Comparison of ENCODE assay signal across 1 cellular context in genomic region chr17:38600416-38600815, GRCh38.
TF ChIP-seq lines count a peak whose summit lies in the region.

No MANE protein-coding gene starts in this region.

TF ChIP-seq in GM23338, 12 proteins besides CTCF, POLR2A, EP300 and RAD21 (continued from another document):
- TF ChIP-seq ZNF462 (CRISPR knock-in tag; IDR thresholded peaks at IDR 0.05) (no peak), CREB1 (CRISPR knock-in tag; IDR thresholded peaks at IDR 0.05; ENCODE audit: low read depth) (no peak), ZNF114 (CRISPR knock-in tag; IDR thresholded peaks at IDR 0.05) (no peak), NANOG (IDR thresholded peaks at IDR 0.05; ENCODE audit: borderline replicate concordance) (no peak), REST (IDR thresholded peaks at IDR 0.05; ENCODE audit: unreplicated experiment) (no peak), POLR2AphosphoS5 (IDR thresholded peaks at IDR 0.05; ENCODE audit: low read depth) (no peak), EZH2 (IDR thresholded peaks at IDR 0.05; ENCODE audit: low read depth, unreplicated experiment) (no peak), ZNF331 (CRISPR knock-in tag; IDR thresholded peaks at IDR 0.05; ENCODE audit: low read depth) (no peak), ETS1 (IDR thresholded peaks at IDR 0.05) (no peak), JUNB (IDR thresholded peaks at IDR 0.05; ENCODE audit: unreplicated experiment) (no peak)
